In the genomic region with DNA sequence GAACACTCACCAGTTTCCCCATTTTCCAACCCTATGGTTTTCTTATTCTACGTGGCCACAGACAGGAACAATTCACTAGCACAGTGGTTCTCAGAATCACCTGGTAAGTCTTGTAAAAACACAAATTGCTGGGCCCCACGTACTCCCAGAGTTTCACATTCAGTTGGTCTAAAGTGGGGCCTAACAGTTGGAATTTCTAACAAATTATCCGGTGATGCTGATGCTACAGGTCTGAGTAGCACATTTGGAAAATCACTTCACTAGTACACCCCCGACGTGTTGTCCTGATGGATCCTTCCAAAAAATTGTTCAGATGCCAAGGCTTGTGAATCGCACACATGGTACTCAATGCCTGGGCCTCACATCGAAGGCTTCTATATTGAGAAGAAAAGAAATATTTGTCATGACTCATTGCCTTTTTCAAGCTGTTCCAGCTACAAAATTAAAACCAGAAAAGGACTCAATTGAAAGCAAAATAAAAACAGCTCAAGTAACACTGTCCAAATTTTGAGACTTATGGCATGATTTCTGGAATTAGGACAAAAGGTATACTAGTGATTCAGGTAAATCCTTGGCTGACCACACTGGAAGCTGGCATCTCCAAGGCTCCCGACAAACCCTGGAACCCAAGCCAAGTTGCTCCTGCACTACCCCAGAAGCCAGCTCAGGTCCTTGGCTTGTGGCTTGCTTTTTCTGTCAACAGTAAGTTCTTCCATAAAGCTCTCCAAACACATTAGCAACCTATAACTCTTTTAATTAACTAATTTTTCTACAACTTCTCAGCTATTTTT, we compare ENCODE assay signal across 10 cellular contexts. TPM values are rescaled to one million over a fixed set of nuclear protein-coding genes. Genes with fewer than 3 reads are reported as not detected.
DNase-seq lines count a peak whose midpoint lies in the region; ATAC-seq and TF ChIP-seq lines count a peak whose summit lies in the region.
"Had no signal": no experiment of that assay in that cellular context is flagged by ENCODE, and none has a peak within 500 bp of the region (broad histone marks: within the 10 kb centered on the region; RNA-seq: fewer than 3 reads in every experiment).

No MANE protein-coding gene starts in this region.

- H3K27ac ChIP-seq in gastroesophageal sphincter, result peak overlapping the region in 3 of 4 donors; percentile 71 to 80 (median 74)
- H3K27ac ChIP-seq in transverse colon, result peak overlapping the region; percentile 63 to 82 (median 68)

- H3K27ac Mint-ChIP-seq in activated CD4-positive, alpha-beta memory T cell treated with anti-CD3 and anti-CD28 coated beads, Interleukin-2, amount 10 ng/mL, durations not matched to agents 7 days and 5 days, result peak overlapping the region; percentile 95
- H3K27ac Mint-ChIP-seq in activated CD4-positive, alpha-beta memory T cell treated with anti-CD3 and anti-CD28 coated beads for 36 hours, result no peak overlapping the region
- H3K27ac Mint-ChIP-seq in activated B cell treated with CpG ODN at 0.5 μM for 24 hours, result peak overlapping the region; percentile 90

- CTCF ChIA-PET in activated CD4-positive, alpha-beta memory T cell treated with anti-CD3 and anti-CD28 coated beads, Interleukin-2, amount 10 ng/mL, durations not matched to agents 7 days and 5 days (lab: Charles Lee), result interaction anchor here (1.2 to 2.2 kb wide), 4 partner anchors 9 to 16 kb away, joined by 3 to 13 read pairs (median 6); a partner anchor contains a TSS
- CTCF ChIA-PET in activated CD4-positive, alpha-beta memory T cell treated with anti-CD3 and anti-CD28 coated beads for 36 hours (lab: Charles Lee), result interaction anchor here (1.0 to 2.5 kb wide), 3 partner anchors 8 to 15 kb away, joined by 3 to 15 read pairs (median 7); no protein-coding TSS in a partner anchor
- CTCF ChIA-PET in activated B cell treated with CpG ODN at 0.5 μM for 24 hours (lab: Charles Lee), result interaction anchor here (0.6 to 2.0 kb wide), 4 partner anchors 12 to 441 kb away, joined by 3 to 7 read pairs (median 6); a partner anchor contains a TSS

- peaks cover 47% of the 10 kb centered on the region for H3K36me3 Mint-ChIP-seq in activated CD4-positive, alpha-beta memory T cell treated with anti-CD3 and anti-CD28 coated beads, Interleukin-2, amount 10 ng/mL, durations not matched to agents 7 days and 5 days (ENCODE audit: low read depth)
- peaks cover 3% of the 10 kb centered on the region for H3K36me3 Mint-ChIP-seq in activated CD4-positive, alpha-beta memory T cell treated with anti-CD3 and anti-CD28 coated beads for 36 hours
- peaks cover 16% of the 10 kb centered on the region for H3K36me3 Mint-ChIP-seq in activated B cell treated with CpG ODN at 0.5 μM for 24 hours (ENCODE audit: low read depth)

- no peaks in the 10 kb centered on the region for H3K27me3 Mint-ChIP-seq in activated CD4-positive, alpha-beta memory T cell treated with anti-CD3 and anti-CD28 coated beads, Interleukin-2, amount 10 ng/mL, durations not matched to agents 7 days and 5 days
- no peaks in the 10 kb centered on the region for H3K27me3 Mint-ChIP-seq in activated CD4-positive, alpha-beta memory T cell treated with anti-CD3 and anti-CD28 coated beads for 36 hours
- no peaks in the 10 kb centered on the region for H3K27me3 Mint-ChIP-seq in activated B cell treated with CpG ODN at 0.5 μM for 24 hours
- H3K27me3 Mint-ChIP-seq: activated naive CD4-positive, alpha-beta T cell treated with anti-CD3 and anti-CD28 coated beads, Interleukin-2, amount 50 U/mL, for 24 hours had no signal

- H3K9me3 Mint-ChIP-seq in activated CD4-positive, alpha-beta memory T cell treated with anti-CD3 and anti-CD28 coated beads, Interleukin-2, amount 10 ng/mL, durations not matched to agents 7 days and 5 days, result peaks cover 2% of the 10 kb centered on the region
- H3K9me3 Mint-ChIP-seq in activated CD4-positive, alpha-beta memory T cell treated with anti-CD3 and anti-CD28 coated beads for 36 hours, result no peaks in the 10 kb centered on the region
- H3K9me3 Mint-ChIP-seq in activated B cell treated with CpG ODN at 0.5 μM for 24 hours, result no peaks in the 10 kb centered on the region
- H3K9me3 Mint-ChIP-seq: CD8-positive, alpha-beta T cell had no signal

- no peak overlapping the region for H3K4me3 Mint-ChIP-seq in activated CD4-positive, alpha-beta memory T cell treated with anti-CD3 and anti-CD28 coated beads, Interleukin-2, amount 10 ng/mL, durations not matched to agents 7 days and 5 days
- H3K4me3 Mint-ChIP-seq in activated CD4-positive, alpha-beta memory T cell treated with anti-CD3 and anti-CD28 coated beads for 36 hours, result no peak overlapping the region
- H3K4me3 Mint-ChIP-seq in activated B cell treated with CpG ODN at 0.5 μM for 24 hours, result no peak overlapping the region
- H3K4me3 Mint-ChIP-seq: CD8-positive, alpha-beta T cell had no signal

- no peaks in the 10 kb centered on the region for H3K36me3 ChIP-seq in gastroesophageal sphincter
- no peaks in the 10 kb centered on the region for H3K36me3 ChIP-seq in transverse colon

- POLR2A ChIA-PET in activated CD4-positive, alpha-beta memory T cell treated with anti-CD3 and anti-CD28 coated beads, Interleukin-2, amount 10 ng/mL, durations not matched to agents 7 days and 5 days (lab: Charles Lee), result interaction anchor here (0.6 to 2.9 kb wide), 6 partner anchors 9 to 190 kb away, joined by 3 to 117 read pairs (median 20); a partner anchor contains a TSS
- POLR2A ChIA-PET in activated CD4-positive, alpha-beta memory T cell treated with anti-CD3 and anti-CD28 coated beads for 36 hours (lab: Charles Lee), result interaction anchor here (0.6 to 2.7 kb wide), 4 partner anchors 9 to 323 kb away, joined by 3 to 20 read pairs (median 8); a partner anchor contains a TSS
- POLR2A ChIA-PET in activated B cell treated with CpG ODN at 0.5 μM for 24 hours (lab: Charles Lee), result interaction anchor here (0.7 to 2.9 kb wide), 4 partner anchors 9 to 324 kb away, joined by 3 to 59 read pairs (median 12); a partner anchor contains a TSS

- WGBS in gastroesophageal sphincter (ENCODE audit: low coverage in 1 of 2), 2 donors, result 43 to 44% methylated on average over 8 of the region's 8 CpGs
- 73 to 81% methylated on average over 8 of the region's 8 CpGs for WGBS in transverse colon (ENCODE audit: low coverage in 1 of 2), 2 donors

- no peak for DNase-seq in activated CD4-positive, alpha-beta memory T cell treated with anti-CD3 and anti-CD28 coated beads, Interleukin-2, amount 10 ng/mL, durations not matched to agents 7 days and 5 days
- no peak for DNase-seq in activated CD4-positive, alpha-beta memory T cell treated with anti-CD3 and anti-CD28 coated beads for 36 hours
- DNase-seq in activated B cell treated with CpG ODN at 0.5 μM for 24 hours (no peak), transverse colon (no peak), NCI-H1048 (lab: John Stamatoyannopoulos, UW) (no peak), NCI-H1694 (lab: John Stamatoyannopoulos, UW) (no peak)
- DNase-seq: CD8-positive, alpha-beta T cell had no signal

- in situ Hi-C loops in transverse colon (cut with MboI; ENCODE audit: low pct_ligation_motif_present in 1 of 4, low pct_unique_long_range_greater_than_20kb in 1 of 4, low sequenced_read_pairs in 3 of 4), result no loop called here

- no peak for TF ChIP-seq POLR2A in gastroesophageal sphincter (IDR thresholded peaks at IDR 0.05)
- TF ChIP-seq POLR2A in transverse colon (IDR thresholded peaks at IDR 0.05), result no peak

- TF ChIP-seq CTCF in activated B cell treated with CpG ODN at 0.5 μM for 24 hours (IDR thresholded peaks at IDR 0.05), result no peak
- TF ChIP-seq CTCF in gastroesophageal sphincter (IDR thresholded peaks at IDR 0.05), result no peak
- TF ChIP-seq CTCF in transverse colon (IDR thresholded peaks at IDR 0.05), result no peak

- H3K9me3 ChIP-seq in gastroesophageal sphincter (no peaks in the 10 kb centered on the region), transverse colon (no peaks in the 10 kb centered on the region)

- H3K4me1 Mint-ChIP-seq in activated CD4-positive, alpha-beta memory T cell treated with anti-CD3 and anti-CD28 coated beads, Interleukin-2, amount 10 ng/mL, durations not matched to agents 7 days and 5 days, result peaks cover 55% of the 10 kb centered on the region
- H3K4me1 Mint-ChIP-seq in activated CD4-positive, alpha-beta memory T cell treated with anti-CD3 and anti-CD28 coated beads for 36 hours (ENCODE audit: low read depth), result peaks cover 39% of the 10 kb centered on the region
- peaks cover 22% of the 10 kb centered on the region for H3K4me1 Mint-ChIP-seq in activated B cell treated with CpG ODN at 0.5 μM for 24 hours

- H3K4me3 ChIP-seq in gastroesophageal sphincter, result no peak overlapping the region
- no peak overlapping the region for H3K4me3 ChIP-seq in transverse colon

- intact Hi-C loops in activated CD4-positive, alpha-beta memory T cell treated with anti-CD3 and anti-CD28 coated beads for 36 hours (cut with micrococcal nuclease), result no loop called here
- intact Hi-C loops in activated B cell treated with CpG ODN at 0.5 μM for 24 hours (cut with micrococcal nuclease), result no loop called here
- intact Hi-C loops in transverse colon (cut with DNase I; ENCODE audit: low total_unique reads), result no loop called here

- H3K27me3 ChIP-seq in gastroesophageal sphincter (no peaks in the 10 kb centered on the region), transverse colon (no peaks in the 10 kb centered on the region)

- ATAC-seq in activated B cell treated with CpG ODN at 0.5 μM for 24 hours (ENCODE audit: low read depth), result no peak
- ATAC-seq in gastroesophageal sphincter, result no peak
- ATAC-seq in GM18858 (IDR thresholded peaks at IDR 0.05; ENCODE audit: unreplicated experiment), result no peak

- TF ChIP-seq EP300 in gastroesophageal sphincter (IDR thresholded peaks at IDR 0.05) (no peak), transverse colon (IDR thresholded peaks at IDR 0.05; ENCODE audit: low read depth) (no peak)

- H3K4me1 ChIP-seq in gastroesophageal sphincter (peaks cover 0 to 19% (median 8%) of the 10 kb centered on the region in 3 donors), transverse colon (peaks cover 0 to 25% (median 6%) of the 10 kb centered on the region in 4 donors)

RNA-seq across cellular contexts. Expression of a gene that starts 12.9 kb away (rescaled TPM):
- total RNA-seq in activated CD4-positive, alpha-beta memory T cell treated with anti-CD3 and anti-CD28 coated beads, Interleukin-2, amount 10 ng/mL, durations not matched to agents 7 days and 5 days, result 1,000 to 10,000 TPM; 2,572 to 2,607 TPM
- 100 to 1,000 TPM; 515 to 525 TPM for total RNA-seq in activated CD4-positive, alpha-beta memory T cell treated with anti-CD3 and anti-CD28 coated beads for 36 hours
- 796 and 798 TPM in 2 replicates for total RNA-seq in activated B cell treated with CpG ODN at 0.5 μM for 24 hours
- 1,000 to 10,000 TPM; 1,560 to 2,767 (median 2,026) TPM for total RNA-seq in gastroesophageal sphincter
- total RNA-seq in transverse colon, result 1,000 to 10,000 TPM in 1 of 4 donors, 100 to 1,000 TPM in 3; 345 to 1,157 (median 686) TPM

RNA-seq across cellular contexts. Expression of a gene that starts 13.7 kb away (rescaled TPM):
- 10 to 100 TPM; 12.3 to 12.7 TPM for total RNA-seq in activated CD4-positive, alpha-beta memory T cell treated with anti-CD3 and anti-CD28 coated beads, Interleukin-2, amount 10 ng/mL, durations not matched to agents 7 days and 5 days
- total RNA-seq in activated CD4-positive, alpha-beta memory T cell treated with anti-CD3 and anti-CD28 coated beads for 36 hours, result 1 to 10 TPM; 5.0 to 5.8 TPM
- 15.0 and 19.9 TPM in 2 replicates for total RNA-seq in activated B cell treated with CpG ODN at 0.5 μM for 24 hours
- total RNA-seq in gastroesophageal sphincter, result 1 to 10 TPM; 4.5 to 6.4 (median 5.3) TPM
- 1 to 10 TPM; 3.7 to 9.7 (median 7.9) TPM for total RNA-seq in transverse colon
